In genomic region chr16:76193851-76194620, GRCh38 we compare ENCODE assay signal across 21 cellular contexts.
DNase-seq lines count a peak whose midpoint lies in the region; ATAC-seq and TF ChIP-seq lines count a peak whose summit lies in the region.
"Had no signal": no experiment of that assay in that cellular context is flagged by ENCODE, and none has a peak within 500 bp of the region (broad histone marks: within the 10 kb centered on the region; RNA-seq: fewer than 3 reads in every experiment).

No MANE protein-coding gene starts in this region.

- H3K27me3 Mint-ChIP-seq in neural progenitor cell (ENCODE audit: insufficient read depth, low read depth), result peaks cover 3% of the 10 kb centered on the region
- H3K27me3 Mint-ChIP-seq: activated CD4-positive, alpha-beta T cell treated with anti-CD3 and anti-CD28 coated beads, Interleukin-2, amount 10 ng/mL, durations not matched to agents 7 days and 5 days; CD4-positive, alpha-beta memory T cell; IgD-negative memory B cell had no signal

- DNase-seq in Right ventricle myocardium superior (no peak), heart left ventricle (no peak), neural progenitor cell (ENCODE audit: low spot score) (no peak), NCI-H128 (lab: John Stamatoyannopoulos, UW; ENCODE audit: unreplicated experiment) (no peak), GM03348 (ENCODE audit: low spot score) (no peak)
- no peak for DNase-seq in activated naive CD4-positive, alpha-beta T cell (lab: John Stamatoyannopoulos, UW)
- DNase-seq: activated CD4-positive, alpha-beta T cell treated with anti-CD3 and anti-CD28 coated beads, Interleukin-2, amount 10 ng/mL, durations not matched to agents 7 days and 5 days; activated T-cell treated with anti-CD3 and anti-CD28 coated beads, Interleukin-2, amount 50 U/mL, for 48 hours; anterior cingulate cortex; CD4-positive, alpha-beta memory T cell; dermis blood vessel endothelial cell; foreskin fibroblast; GF-D8; NCI-H1105 treated with DMSO at 0.1 percent for 48 hours; NCI-H524; stimulated activated naive CD8-positive, alpha-beta T cell treated with anti-CD3 and anti-CD28 coated beads, Interleukin-15, Interleukin-2, amounts not matched to agents 100 U/mL and 50 U/mL, for 24 hours; T-helper 9 cell had no signal

- H3K27ac ChIP-seq in heart left ventricle, result no peak overlapping the region
- H3K27ac ChIP-seq in neural progenitor cell, result no peak overlapping the region
- H3K27ac ChIP-seq: A549 had no signal

- H3K9me3 ChIP-seq in heart left ventricle (no peaks in the 10 kb centered on the region), neural progenitor cell (ENCODE audit: low read depth) (no peaks in the 10 kb centered on the region)
- H3K9me3 ChIP-seq: A549 had no signal

- no peaks in the 10 kb centered on the region for H3K4me1 ChIP-seq in heart left ventricle
- H3K4me1 ChIP-seq in neural progenitor cell, result peaks cover 12% of the 10 kb centered on the region
- H3K4me1 ChIP-seq: A549 had no signal

- H3K4me1 Mint-ChIP-seq in neural progenitor cell, result peaks cover 12% of the 10 kb centered on the region
- H3K4me1 Mint-ChIP-seq: activated CD4-positive, alpha-beta T cell treated with anti-CD3 and anti-CD28 coated beads, Interleukin-2, amount 10 ng/mL, durations not matched to agents 7 days and 5 days; CD4-positive, alpha-beta memory T cell; IgD-negative memory B cell had no signal

- H3K79me2 ChIP-seq in neural progenitor cell (ENCODE audit: low read depth), result no peaks in the 10 kb centered on the region

- H3K4me2 ChIP-seq in neural progenitor cell, result no peak overlapping the region
- H3K4me2 ChIP-seq: A549 had no signal

- H3K27ac Mint-ChIP-seq in neural progenitor cell, result no peak overlapping the region
- H3K27ac Mint-ChIP-seq: activated CD4-positive, alpha-beta T cell treated with anti-CD3 and anti-CD28 coated beads, Interleukin-2, amount 10 ng/mL, durations not matched to agents 7 days and 5 days; CD4-positive, alpha-beta memory T cell; IgD-negative memory B cell had no signal

- H3K36me3 Mint-ChIP-seq in neural progenitor cell, result no peaks in the 10 kb centered on the region
- H3K36me3 Mint-ChIP-seq: CD4-positive, alpha-beta memory T cell; IgD-negative memory B cell had no signal

- no peaks in the 10 kb centered on the region for H4K20me1 ChIP-seq in neural progenitor cell (ENCODE audit: low read depth)

- H3K4me3 ChIP-seq in heart left ventricle, result no peak overlapping the region
- no peak overlapping the region for H3K4me3 ChIP-seq in neural progenitor cell
- H3K4me3 ChIP-seq: A549 had no signal

- H3K4me3 Mint-ChIP-seq in neural progenitor cell, result no peak overlapping the region
- H3K4me3 Mint-ChIP-seq: activated CD4-positive, alpha-beta T cell treated with anti-CD3 and anti-CD28 coated beads, Interleukin-2, amount 10 ng/mL, durations not matched to agents 7 days and 5 days; CD4-positive, alpha-beta memory T cell; IgD-negative memory B cell had no signal

- TF ChIP-seq CTCF in heart left ventricle (IDR thresholded peaks at IDR 0.05), result no peak
- TF ChIP-seq CTCF in neural progenitor cell (IDR thresholded peaks at IDR 0.05), result no peak

- H3K9me3 Mint-ChIP-seq in neural progenitor cell, result no peaks in the 10 kb centered on the region
- H3K9me3 Mint-ChIP-seq: activated CD4-positive, alpha-beta T cell treated with anti-CD3 and anti-CD28 coated beads, Interleukin-2, amount 10 ng/mL, durations not matched to agents 7 days and 5 days; IgD-negative memory B cell had no signal

- 53 to 64% (median 56%) methylated on average over 8 of the region's 8 CpGs for WGBS in heart left ventricle, 4 donors

- ATAC-seq in Right ventricle myocardium superior (ENCODE audit: poor library complexity) (peak; percentile 45), heart left ventricle (no peak), esophagus mucosa (peak; percentile 42), SK-N-SH treated with all-trans-retinoic acid at 6 μM for 48 hours (no peak)
- ATAC-seq: A549; stimulated activated naive CD8-positive, alpha-beta T cell treated with anti-CD3 and anti-CD28 coated beads, Interleukin-15, Interleukin-2, amounts not matched to agents 100 U/mL and 50 U/mL, for 24 hours had no signal

- H3K36me3 ChIP-seq in heart left ventricle (no peaks in the 10 kb centered on the region), neural progenitor cell (no peaks in the 10 kb centered on the region)

- TF ChIP-seq POLR2A in heart left ventricle (IDR thresholded peaks at IDR 0.05), result no peak

- H3F3A ChIP-seq in neural progenitor cell (ENCODE audit: low read depth), result peaks cover under 1% of the 10 kb centered on the region

- intact Hi-C loops in Right ventricle myocardium superior (cut with DNase I) (no loop called here), heart left ventricle (cut with DNase I) (no loop called here)

- H3K9ac ChIP-seq in neural progenitor cell, result no peak overlapping the region

- H2AFZ ChIP-seq in neural progenitor cell (replicated peaks), result peak overlapping the region; percentile 53

- H3K27me3 ChIP-seq in heart left ventricle, result no peaks in the 10 kb centered on the region
- no peaks in the 10 kb centered on the region for H3K27me3 ChIP-seq in neural progenitor cell

TF ChIP-seq in SK-N-SH treated with all-trans-retinoic acid at 6 μM for 48 hours, 23 proteins besides CTCF, POLR2A, EP300 and RAD21:
- TF ChIP-seq TOX (CRISPR knock-in tag; IDR thresholded peaks at IDR 0.05; ENCODE audit: borderline replicate concordance), result no peak
- TF ChIP-seq ZNF8 (CRISPR knock-in tag; IDR thresholded peaks at IDR 0.05), result no peak
- TF ChIP-seq GLIS3 (CRISPR knock-in tag; IDR thresholded peaks at IDR 0.05), result no peak
- TF ChIP-seq ZFP3 (CRISPR knock-in tag; IDR thresholded peaks at IDR 0.05), result no peak
- no peak for TF ChIP-seq ARNTL (CRISPR knock-in tag; IDR thresholded peaks at IDR 0.05; ENCODE audit: borderline replicate concordance, low read depth)
- TF ChIP-seq ZNF70 (CRISPR knock-in tag; IDR thresholded peaks at IDR 0.05), result no peak
- no peak for TF ChIP-seq ZFP30 (CRISPR knock-in tag; IDR thresholded peaks at IDR 0.05)
- TF ChIP-seq ISL1 (CRISPR knock-in tag; IDR thresholded peaks at IDR 0.05), result no peak
- no peak for TF ChIP-seq ESRRG (CRISPR knock-in tag; IDR thresholded peaks at IDR 0.05)
- no peak for TF ChIP-seq PATZ1 (CRISPR knock-in tag; IDR thresholded peaks at IDR 0.05; ENCODE audit: borderline replicate concordance)
- no peak for TF ChIP-seq POU6F1 (CRISPR knock-in tag; IDR thresholded peaks at IDR 0.05; ENCODE audit: borderline replicate concordance, low read depth)

Comparison
In these comparisons a context has a peak if more than half of its experiments do, and no peak if none do; other contexts are left out.
1. ATAC-seq: peak in Right ventricle myocardium superior (single experiment) and esophagus mucosa (single experiment); none in heart left ventricle (0 of 4) and SK-N-SH treated with all-trans-retinoic acid at 6 μM for 48 hours (single experiment).